Comparison of ENCODE assay signal across 8 cellular contexts in the genomic region with DNA sequence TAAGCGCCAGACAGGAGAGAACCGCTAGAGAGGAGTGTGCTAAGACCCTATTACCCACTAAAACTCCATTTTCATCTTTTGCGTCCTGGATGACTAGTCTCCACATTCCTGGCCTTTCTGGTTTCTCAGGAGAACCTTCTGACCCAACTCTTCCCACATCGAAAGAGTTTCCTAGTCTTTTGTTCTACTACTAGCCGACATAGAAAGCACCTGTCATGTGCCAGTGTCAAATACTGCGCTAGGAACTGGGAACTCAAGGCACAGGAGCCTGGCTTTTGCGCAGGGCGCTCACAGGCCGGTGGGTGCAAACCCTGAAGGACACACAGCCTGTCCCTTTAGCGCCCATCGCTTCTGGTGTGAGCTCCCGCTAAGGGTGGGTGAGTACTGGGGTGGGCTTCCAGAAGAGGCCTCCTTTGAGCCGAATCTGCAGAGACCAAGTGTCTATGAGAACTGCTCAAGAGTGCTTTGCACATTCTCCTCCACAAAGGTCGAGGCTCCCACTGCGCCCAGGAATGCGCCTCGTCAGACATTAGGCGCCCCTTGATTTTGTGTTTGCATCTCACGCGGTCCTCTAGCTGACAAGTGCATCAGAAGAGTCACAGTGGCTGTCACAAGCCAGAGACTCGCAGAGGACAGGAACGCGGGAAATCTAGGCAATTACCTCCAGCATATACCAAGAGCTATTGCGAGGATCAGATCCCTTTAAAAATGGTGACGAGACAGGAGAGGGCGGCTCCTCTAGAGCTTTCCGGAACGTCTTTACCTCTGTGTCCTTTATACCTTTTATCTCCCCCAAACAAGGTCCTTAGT. TPM values are rescaled to one million over a fixed set of nuclear protein-coding genes. Genes with fewer than 3 reads are reported as not detected.
DNase-seq lines count a peak whose midpoint lies in the region; ATAC-seq and TF ChIP-seq lines count a peak whose summit lies in the region.

No MANE protein-coding gene starts in this region.

- peaks cover 37% of the 10 kb centered on the region for H3K27me3 Mint-ChIP-seq in T-helper 2 cell treated with Interferon-gamma antibody and Interleukin-4, amounts not matched to agents 5 μg/mL and 100 μg/mL, for 36 hours (ENCODE audit: low read depth)
- H3K27me3 Mint-ChIP-seq in mesothelial cell of epicardium (ENCODE audit: low read depth) = no peaks in the 10 kb centered on the region

- peaks cover 41% of the 10 kb centered on the region for H3K4me1 Mint-ChIP-seq in T-helper 2 cell treated with Interferon-gamma antibody and Interleukin-4, amounts not matched to agents 5 μg/mL and 100 μg/mL, for 36 hours (ENCODE audit: low read depth)
- peaks cover 45% of the 10 kb centered on the region for H3K4me1 Mint-ChIP-seq in mesothelial cell of epicardium

- ATAC-seq in HG02798 (IDR thresholded peaks at IDR 0.05; ENCODE audit: poor library complexity, unreplicated experiment) (no peak), HG03460 (IDR thresholded peaks at IDR 0.05; ENCODE audit: unreplicated experiment) (no peak)

- no peaks in the 10 kb centered on the region for H3K36me3 ChIP-seq in breast epithelium

- H3K4me1 ChIP-seq in breast epithelium = peaks cover 4 to 27% of the 10 kb centered on the region in 2 donors

- no peaks in the 10 kb centered on the region for H3K9me3 ChIP-seq in breast epithelium

- H3K27ac Mint-ChIP-seq in T-helper 2 cell treated with Interferon-gamma antibody and Interleukin-4, amounts not matched to agents 5 μg/mL and 100 μg/mL, for 36 hours = peak overlapping the region; percentile 98
- H3K27ac Mint-ChIP-seq in mesothelial cell of epicardium = peak overlapping the region; percentile 90

- H3K4me3 ChIP-seq in breast epithelium = peak overlapping the region; percentile 84 to 91 (median 88)

- H3K36me3 Mint-ChIP-seq in T-helper 2 cell treated with Interferon-gamma antibody and Interleukin-4, amounts not matched to agents 5 μg/mL and 100 μg/mL, for 36 hours (ENCODE audit: low read depth) = peaks cover 15% of the 10 kb centered on the region
- H3K36me3 Mint-ChIP-seq in mesothelial cell of epicardium = no peaks in the 10 kb centered on the region

- DNase-seq in T-helper 2 cell treated with Interferon-gamma antibody and Interleukin-4, amounts not matched to agents 5 μg/mL and 100 μg/mL, for 36 hours (ENCODE audit: low spot score) = no peak
- DNase-seq in T-helper 2 cell (no peak), NCI-H69 (lab: John Stamatoyannopoulos, UW) (peak; percentile 80), breast epithelium (ENCODE audit: low spot score in 2 of 2) (no peak), mesothelial cell of epicardium (ENCODE audit: low spot score in 2 of 2, unreplicated experiment in 2 of 2) (no peak)
- no peak for DNase-seq in activated effector memory CD4-positive, alpha-beta T cell treated with Interleukin-2 at 50 U/mL for 16 hours

- H3K27ac ChIP-seq in breast epithelium = peak overlapping the region; percentile 78 to 93

- H3K27me3 ChIP-seq in breast epithelium = no peaks in the 10 kb centered on the region

- H3K9me3 Mint-ChIP-seq in T-helper 2 cell treated with Interferon-gamma antibody and Interleukin-4, amounts not matched to agents 5 μg/mL and 100 μg/mL, for 36 hours = no peaks in the 10 kb centered on the region
- H3K9me3 Mint-ChIP-seq in mesothelial cell of epicardium = no peaks in the 10 kb centered on the region

- TF ChIP-seq CTCF in breast epithelium (IDR thresholded peaks at IDR 0.05) (no peak), mesothelial cell of epicardium (IDR thresholded peaks at IDR 0.05; ENCODE audit: unreplicated experiment) (no peak)

- TF ChIP-seq POLR2A in breast epithelium (IDR thresholded peaks at IDR 0.05) = no peak

- intact Hi-C loops in breast epithelium (cut with DNase I; ENCODE audit: low total_unique reads) = no loop called here

- H3K4me3 Mint-ChIP-seq in T-helper 2 cell treated with Interferon-gamma antibody and Interleukin-4, amounts not matched to agents 5 μg/mL and 100 μg/mL, for 36 hours = peak overlapping the region; percentile 97
- H3K4me3 Mint-ChIP-seq in mesothelial cell of epicardium = peak overlapping the region; percentile 91

RNA-seq across cellular contexts. Expression of gene PSMB3, which starts 2.0 kb away (rescaled TPM):
- total RNA-seq in breast epithelium (100 to 1,000 TPM; 132 to 214 (median 167) TPM), mesothelial cell of epicardium (107 to 121 TPM (median 115 TPM) in 3 replicates)

RNA-seq across cellular contexts. Expression of gene PCGF2, which starts 2.4 kb away (rescaled TPM):
- total RNA-seq in breast epithelium (1 to 10 TPM; 6.4 to 9.5 (median 9.3) TPM), mesothelial cell of epicardium (83.3 to 95.8 TPM (median 91.9 TPM) in 3 replicates)

RNA-seq across cellular contexts. Expression of gene CISD3, which starts 20.4 kb away (rescaled TPM):
- total RNA-seq in breast epithelium (10 to 100 TPM in 2 of 3 donors, 1 to 10 TPM in 1; 8.9 to 15.0 (median 12.5) TPM), mesothelial cell of epicardium (4.6 to 5.6 TPM (median 5.1 TPM) in 3 replicates)

RNA-seq across cellular contexts. Expression of gene MLLT6, which starts 45.4 kb away (rescaled TPM):
- total RNA-seq in breast epithelium = 100 to 1,000 TPM in 1 of 3 donors, 10 to 100 TPM in 2; 41.9 to 101 (median 90.5) TPM
- 171 to 184 TPM (median 178 TPM) in 3 replicates for total RNA-seq in mesothelial cell of epicardium

RNA-seq across cellular contexts. Expression of gene PIP4K2B, which starts 48.8 kb away (rescaled TPM):
- total RNA-seq in breast epithelium = 10 to 100 TPM; 43.0 to 52.8 (median 43.6) TPM
- total RNA-seq in mesothelial cell of epicardium = 73.5 to 81.1 TPM (median 76.0 TPM) in 3 replicates
